Comparison of ENCODE assay signal across 21 cellular contexts in the genomic region with DNA sequence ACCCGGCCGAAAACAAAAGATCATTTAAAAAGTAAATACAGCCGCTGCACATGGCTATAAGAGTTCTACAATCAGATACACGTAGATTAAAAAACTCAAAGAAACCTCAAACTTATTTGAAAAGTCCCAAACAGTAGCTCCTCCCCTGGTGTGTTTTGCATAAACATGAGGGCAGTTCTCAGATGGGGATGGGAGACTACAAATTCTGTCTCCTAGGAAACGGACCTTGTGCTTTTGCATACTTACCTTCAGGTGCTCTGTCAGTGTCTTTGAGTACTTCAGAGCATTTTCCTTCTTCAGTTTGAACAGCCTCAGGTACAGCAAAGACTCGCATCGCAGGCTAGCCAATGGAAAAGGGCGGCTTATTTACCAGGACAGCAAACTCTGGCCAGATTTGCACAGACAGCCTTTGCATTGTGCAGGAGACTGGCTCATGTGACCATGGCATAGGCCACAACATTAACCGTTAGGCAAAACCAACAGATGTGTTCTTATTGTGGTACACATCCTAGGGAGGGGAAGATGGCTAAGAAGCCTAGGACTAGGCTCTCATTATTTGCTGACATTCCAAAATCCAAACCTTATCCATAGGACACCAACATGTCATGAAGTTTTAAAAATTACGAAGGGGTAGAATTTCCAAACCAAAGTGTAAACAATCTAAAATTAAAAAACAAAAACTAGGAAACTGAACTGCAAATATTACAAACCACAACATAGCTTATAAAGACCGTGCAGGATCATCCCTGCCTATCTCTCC. TPM values are rescaled to one million over a fixed set of nuclear protein-coding genes. Genes with fewer than 3 reads are reported as not detected.
DNase-seq lines count a peak whose midpoint lies in the region; ATAC-seq and TF ChIP-seq lines count a peak whose summit lies in the region.
"Had no signal": no experiment of that assay in that cellular context is flagged by ENCODE, and none has a peak within 500 bp of the region (broad histone marks: within the 10 kb centered on the region; RNA-seq: fewer than 3 reads in every experiment).

No MANE protein-coding gene starts in this region.

- intact Hi-C loops in natural killer cell (cut with micrococcal nuclease): no loop called here
- intact Hi-C loops in colonic mucosa (cut with DNase I): no loop called here

- peaks cover 5% of the 10 kb centered on the region for H3K36me3 ChIP-seq in colonic mucosa

- H3K9me3 ChIP-seq in colonic mucosa: no peaks in the 10 kb centered on the region
- H3K9me3 ChIP-seq: heart left ventricle had no signal

- H3K9ac ChIP-seq in colonic mucosa (ENCODE audit: low read depth in 2 of 2, low read length in 2 of 2): no peak overlapping the region

- H3K4me1 ChIP-seq in colonic mucosa: no peaks in the 10 kb centered on the region

- no peak overlapping the region for H3K4me3 Mint-ChIP-seq in activated naive CD8-positive, alpha-beta T cell
- H3K4me3 Mint-ChIP-seq in activated naive CD8-positive, alpha-beta T cell treated with anti-CD3 and anti-CD28 coated beads, Interleukin-2, amount 50 U/mL, for 24 hours: no peak overlapping the region
- H3K4me3 Mint-ChIP-seq in chondrocyte (ENCODE audit: unreplicated experiment) (no peak overlapping the region), memory B cell (no peak overlapping the region), natural killer cell (no peak overlapping the region)
- H3K4me3 Mint-ChIP-seq: activated CD4-positive, alpha-beta T cell treated with anti-CD3 and anti-CD28 coated beads, Interleukin-2, amount 10 ng/mL, durations not matched to agents 7 days and 5 days; immature natural killer cell; naive thymus-derived CD4-positive, alpha-beta T cell; stimulated activated naive CD8-positive, alpha-beta T cell treated with anti-CD3 and anti-CD28 coated beads, Interleukin-15, amount 100 ng/mL, for 72 hours had no signal

- ATAC-seq in activated naive CD8-positive, alpha-beta T cell treated with anti-CD3 and anti-CD28 coated beads, Interleukin-2, amount 50 U/mL, for 24 hours: no peak
- ATAC-seq in memory B cell (ENCODE audit: low read depth): peak; percentile 87
- ATAC-seq in natural killer cell: no peak
- no peak for ATAC-seq in HG03469 (IDR thresholded peaks at IDR 0.05; ENCODE audit: unreplicated experiment)
- ATAC-seq: heart left ventricle; naive thymus-derived CD4-positive, alpha-beta T cell; stimulated activated naive CD8-positive, alpha-beta T cell treated with anti-CD3 and anti-CD28 coated beads, Interleukin-15, amount 100 ng/mL, for 72 hours had no signal

- no peak for DNase-seq in activated naive CD8-positive, alpha-beta T cell treated with anti-CD3 and anti-CD28 coated beads, Interleukin-2, amount 50 U/mL, for 24 hours
- DNase-seq in chondrocyte (ENCODE audit: low spot score): no peak
- no peak for DNase-seq in memory B cell (ENCODE audit: low spot score in 2 of 2)
- no peak for DNase-seq in natural killer cell
- DNase-seq in activated gamma-delta T cell treated with Interleukin-2 at 50 U/mL for 16 hours: no peak
- no peak for DNase-seq in colonic mucosa
- DNase-seq: activated CD4-positive, alpha-beta T cell treated with anti-CD3 and anti-CD28 coated beads, Interleukin-2, amount 10 ng/mL, durations not matched to agents 7 days and 5 days; activated gamma-delta T cell; central memory CD4-positive, alpha-beta T cell; GDM1; heart left ventricle; immature natural killer cell; MM.1S; naive thymus-derived CD4-positive, alpha-beta T cell; NCI-H187; stimulated activated naive CD8-positive, alpha-beta T cell treated with anti-CD3 and anti-CD28 coated beads, Interleukin-15, amount 100 ng/mL, for 72 hours had no signal

- H3K4me1 Mint-ChIP-seq in activated naive CD8-positive, alpha-beta T cell (ENCODE audit: low read depth): peaks cover 4% of the 10 kb centered on the region
- H3K4me1 Mint-ChIP-seq in activated naive CD8-positive, alpha-beta T cell treated with anti-CD3 and anti-CD28 coated beads, Interleukin-2, amount 50 U/mL, for 24 hours: peaks cover 2% of the 10 kb centered on the region
- peaks cover 4% of the 10 kb centered on the region for H3K4me1 Mint-ChIP-seq in chondrocyte (ENCODE audit: low read depth)
- peaks cover 10% of the 10 kb centered on the region for H3K4me1 Mint-ChIP-seq in memory B cell
- peaks cover 0 to 5% of the 10 kb centered on the region in 2 donors for H3K4me1 Mint-ChIP-seq in natural killer cell

- H3K27me3 ChIP-seq in colonic mucosa: no peaks in the 10 kb centered on the region
- H3K27me3 ChIP-seq: heart left ventricle had no signal

- H3K27ac ChIP-seq in colonic mucosa: no peak overlapping the region
- H3K27ac ChIP-seq: C4-2B, RWPE1 had no signal

- no peaks in the 10 kb centered on the region for H3K9me3 Mint-ChIP-seq in activated naive CD8-positive, alpha-beta T cell (ENCODE audit: low read depth)
- H3K9me3 Mint-ChIP-seq in activated naive CD8-positive, alpha-beta T cell treated with anti-CD3 and anti-CD28 coated beads, Interleukin-2, amount 50 U/mL, for 24 hours: no peaks in the 10 kb centered on the region
- H3K9me3 Mint-ChIP-seq in chondrocyte (ENCODE audit: low read depth) (no peaks in the 10 kb centered on the region), memory B cell (no peaks in the 10 kb centered on the region), natural killer cell (no peaks in the 10 kb centered on the region)
- H3K9me3 Mint-ChIP-seq: activated CD4-positive, alpha-beta T cell treated with anti-CD3 and anti-CD28 coated beads, Interleukin-2, amount 10 ng/mL, durations not matched to agents 7 days and 5 days; immature natural killer cell; naive thymus-derived CD4-positive, alpha-beta T cell; stimulated activated naive CD8-positive, alpha-beta T cell treated with anti-CD3 and anti-CD28 coated beads, Interleukin-15, amount 100 ng/mL, for 72 hours had no signal

- no peak overlapping the region for H3K4me3 ChIP-seq in colonic mucosa
- H3K4me3 ChIP-seq: heart left ventricle, lung had no signal

- H3K27me3 Mint-ChIP-seq in activated naive CD8-positive, alpha-beta T cell: no peaks in the 10 kb centered on the region
- no peaks in the 10 kb centered on the region for H3K27me3 Mint-ChIP-seq in activated naive CD8-positive, alpha-beta T cell treated with anti-CD3 and anti-CD28 coated beads, Interleukin-2, amount 50 U/mL, for 24 hours
- H3K27me3 Mint-ChIP-seq in chondrocyte (ENCODE audit: low read depth) (no peaks in the 10 kb centered on the region), memory B cell (no peaks in the 10 kb centered on the region), natural killer cell (ENCODE audit: low read depth in 2 of 2) (no peaks in the 10 kb centered on the region)
- H3K27me3 Mint-ChIP-seq: activated CD4-positive, alpha-beta T cell treated with anti-CD3 and anti-CD28 coated beads, Interleukin-2, amount 10 ng/mL, durations not matched to agents 7 days and 5 days; naive thymus-derived CD4-positive, alpha-beta T cell; stimulated activated naive CD8-positive, alpha-beta T cell treated with anti-CD3 and anti-CD28 coated beads, Interleukin-15, amount 100 ng/mL, for 72 hours had no signal

- H3K36me3 Mint-ChIP-seq in activated naive CD8-positive, alpha-beta T cell: no peaks in the 10 kb centered on the region
- peaks cover 25% of the 10 kb centered on the region for H3K36me3 Mint-ChIP-seq in activated naive CD8-positive, alpha-beta T cell treated with anti-CD3 and anti-CD28 coated beads, Interleukin-2, amount 50 U/mL, for 24 hours (ENCODE audit: low read depth)
- H3K36me3 Mint-ChIP-seq in chondrocyte (ENCODE audit: low read depth) (peaks cover 35% of the 10 kb centered on the region), memory B cell (peaks cover 21% of the 10 kb centered on the region), natural killer cell (peaks cover 22% of the 10 kb centered on the region)

- peak overlapping the region; percentile 8 for H3K27ac Mint-ChIP-seq in activated naive CD8-positive, alpha-beta T cell
- no peak overlapping the region for H3K27ac Mint-ChIP-seq in activated naive CD8-positive, alpha-beta T cell treated with anti-CD3 and anti-CD28 coated beads, Interleukin-2, amount 50 U/mL, for 24 hours
- H3K27ac Mint-ChIP-seq in chondrocyte (ENCODE audit: unreplicated experiment): peak overlapping the region; percentile 38
- H3K27ac Mint-ChIP-seq in memory B cell: peak overlapping the region; percentile 84
- H3K27ac Mint-ChIP-seq in natural killer cell: peak overlapping the region in 1 of 2 donors; percentile 35
- H3K27ac Mint-ChIP-seq: activated CD4-positive, alpha-beta T cell treated with anti-CD3 and anti-CD28 coated beads, Interleukin-2, amount 10 ng/mL, durations not matched to agents 7 days and 5 days had no signal

- TF ChIP-seq CTCF in chondrocyte (IDR thresholded peaks at IDR 0.05) (no peak), natural killer cell (IDR thresholded peaks at IDR 0.05) (no peak), colonic mucosa (IDR thresholded peaks at IDR 0.05) (no peak)

RNA-seq across cellular contexts. Expression of gene LEAP2, which starts 12.8 kb away (rescaled TPM):
- total RNA-seq in chondrocyte (0.35 to 0.72 TPM (median 0.60 TPM) in 3 replicates), natural killer cell (1 to 10 TPM in 2 of 3 donors, under 1 TPM in 1; 0.70 to 1.3 (median 1.2) TPM), colonic mucosa (1 to 10 TPM; 3.6 to 7.7 TPM)

RNA-seq across cellular contexts. Expression of gene UQCRQ, which starts 19.8 kb away (rescaled TPM):
- total RNA-seq in chondrocyte (378 to 436 TPM (median 403 TPM) in 3 replicates), natural killer cell (100 to 1,000 TPM; 114 to 116 (median 115) TPM), colonic mucosa (100 to 1,000 TPM; 885 to 920 TPM)

RNA-seq across cellular contexts. Expression of gene GDF9, which starts 20.0 kb away (rescaled TPM):
- total RNA-seq in chondrocyte (0.29 to 0.38 TPM (median 0.30 TPM) in 3 replicates), natural killer cell (under 1 TPM; 0.53 to 0.78 (median 0.57) TPM), colonic mucosa (under 1 TPM; 0.64 to 0.69 TPM)

RNA-seq across cellular contexts. Expression of gene SHROOM1, which starts 55.8 kb away (rescaled TPM):
- total RNA-seq in chondrocyte (6.5 to 7.7 TPM (median 7.6 TPM) in 3 replicates), natural killer cell (1 to 10 TPM in 1 of 3 donors, under 1 TPM in 2; 0.82 to 3.5 (median 0.85) TPM), colonic mucosa (10 to 100 TPM; 36.9 to 64.1 TPM)
